In genomic region chr19:32829345-32829896, GRCh38 we compare ENCODE assay signal across 20 cellular contexts. TPM values are rescaled to one million over a fixed set of nuclear protein-coding genes. Genes with fewer than 3 reads are reported as not detected.
DNase-seq lines count a peak whose midpoint lies in the region; ATAC-seq and TF ChIP-seq lines count a peak whose summit lies in the region.
"Had no signal": no experiment of that assay in that cellular context is flagged by ENCODE, and none has a peak within 500 bp of the region (broad histone marks: within the 10 kb centered on the region; RNA-seq: fewer than 3 reads in every experiment).

No MANE protein-coding gene starts in this region.

- TF ChIP-seq CTCF in Caco-2 (IDR thresholded peaks at IDR 0.05; ENCODE audit: insufficient read depth in 1 of 2, low read depth in 1 of 2, low read length in 1 of 2, severe bottlenecking in 1 of 2, unreplicated experiment in 1 of 2) = no peak

- H3K27ac Mint-ChIP-seq in T-cell (peak overlapping the region in 1 of 2 donors; percentile 8), Caco-2 (ENCODE audit: unreplicated experiment) (no peak overlapping the region)
- no peak overlapping the region for H3K27ac Mint-ChIP-seq in stimulated activated effector memory CD8-positive, alpha-beta T cell treated with anti-CD3 and anti-CD28 coated beads, Interleukin-12 subunit alpha, Interleukin-12 subunit beta, amount 100 ng/mL, for 72 hours
- H3K27ac Mint-ChIP-seq: HFFc6 had no signal

- peak; percentile 3 for DNase-seq in activated T-cell treated with anti-CD3 and anti-CD28 coated beads for 48 hours (ENCODE audit: low read depth)
- DNase-seq in activated T-cell treated with anti-CD3 and anti-CD28 coated beads, Interleukin-2, amount 50 U/mL, for 1 hour = no peak
- DNase-seq in stimulated activated CD4-positive, alpha-beta T cell treated with anti-CD3 and anti-CD28 coated beads, Interleukin-1b, Interleukin-23, amount 100 ng/mL, for 48 hours = peak; percentile 19
- no peak for DNase-seq in stimulated activated CD4-positive, alpha-beta T cell treated with anti-CD3 and anti-CD28 coated beads, Interleukin-4, amount 100 ng/mL, for 4 hours
- no peak for DNase-seq in T-cell
- DNase-seq in stimulated activated effector memory CD8-positive, alpha-beta T cell treated with anti-CD3 and anti-CD28 coated beads, Interleukin-12 subunit alpha, Interleukin-12 subunit beta, amount 100 ng/mL, for 72 hours (ENCODE audit: low spot score in 2 of 2) = no peak
- DNase-seq in NCI-H1930 (lab: John Stamatoyannopoulos, UW) = no peak
- no peak for DNase-seq in Caco-2
- DNase-seq: DMS 273 treated with DMSO at 0.1 percent for 48 hours, DND-41, H7, HFFc6, KG1, MV-4-11, NCI-H1694 treated with DMSO at 0.1 percent for 48 hours, NCI-H2227 treated with DMSO at 0.1 percent for 48 hours, NCI-H82, SIG-M5 had no signal

- peaks cover 5 to 6% of the 10 kb centered on the region in 2 donors for H3K27me3 Mint-ChIP-seq in T-cell
- no peaks in the 10 kb centered on the region for H3K27me3 Mint-ChIP-seq in Caco-2 (ENCODE audit: insufficient read depth, unreplicated experiment)

- H3K4me1 Mint-ChIP-seq in T-cell = peaks cover 8 to 20% (median 8%) of the 10 kb centered on the region in 3 donors
- no peaks in the 10 kb centered on the region for H3K4me1 Mint-ChIP-seq in stimulated activated effector memory CD8-positive, alpha-beta T cell treated with anti-CD3 and anti-CD28 coated beads, Interleukin-12 subunit alpha, Interleukin-12 subunit beta, amount 100 ng/mL, for 72 hours
- no peaks in the 10 kb centered on the region for H3K4me1 Mint-ChIP-seq in Caco-2 (ENCODE audit: low read depth, unreplicated experiment)

- H3K36me3 ChIP-seq in Caco-2 (ENCODE audit: control insufficient read depth, insufficient read depth, low read length) = no peaks in the 10 kb centered on the region; the same call in 1 of the 2 replicates
- H3K36me3 ChIP-seq: BLaER1 treated with 17β-estradiol and CSF1 and Interleukin-3, amounts not matched to agents 10 nM and 100 nM had no signal

- intact Hi-C loops in Caco-2 (cut with micrococcal nuclease; ENCODE audit: unreplicated experiment) = no loop called here

- no peaks in the 10 kb centered on the region for H3K9me3 ChIP-seq in Caco-2
- H3K9me3 ChIP-seq: BLaER1 treated with 17β-estradiol and CSF1 and Interleukin-3, amounts not matched to agents 10 nM and 100 nM had no signal

- CTCF ChIA-PET in T-cell (lab: Charles Lee) = interaction anchor here in 1 of 2 donors (0.6 kb wide), 1 partner anchor 146 kb away, joined by 5 read pairs; no protein-coding TSS in a partner anchor
- CTCF ChIA-PET in Caco-2 (lab: Charles Lee) = no interaction called here

- no peak overlapping the region for H3K4me3 ChIP-seq in Caco-2 (ENCODE audit: low read depth, low read length)
- H3K4me3 ChIP-seq: BLaER1 treated with 17β-estradiol and CSF1 and Interleukin-3, amounts not matched to agents 10 nM and 100 nM had no signal

- H3K36me3 Mint-ChIP-seq in T-cell (no peaks in the 10 kb centered on the region), Caco-2 (ENCODE audit: insufficient read depth, unreplicated experiment) (no peaks in the 10 kb centered on the region)
- H3K36me3 Mint-ChIP-seq in stimulated activated effector memory CD8-positive, alpha-beta T cell treated with anti-CD3 and anti-CD28 coated beads, Interleukin-12 subunit alpha, Interleukin-12 subunit beta, amount 100 ng/mL, for 72 hours = no peaks in the 10 kb centered on the region

- no peaks in the 10 kb centered on the region for H3K9me3 Mint-ChIP-seq in T-cell
- no peaks in the 10 kb centered on the region for H3K9me3 Mint-ChIP-seq in stimulated activated effector memory CD8-positive, alpha-beta T cell treated with anti-CD3 and anti-CD28 coated beads, Interleukin-12 subunit alpha, Interleukin-12 subunit beta, amount 100 ng/mL, for 72 hours
- no peaks in the 10 kb centered on the region for H3K9me3 Mint-ChIP-seq in Caco-2 (ENCODE audit: unreplicated experiment)
- H3K9me3 Mint-ChIP-seq: HFFc6 had no signal

- peak in 1 of 4 experiments; percentile 20 for ATAC-seq in T-cell (replicated peaks in 1 of 4)
- ATAC-seq in stimulated activated effector memory CD8-positive, alpha-beta T cell treated with anti-CD3 and anti-CD28 coated beads, Interleukin-12 subunit alpha, Interleukin-12 subunit beta, amount 100 ng/mL, for 72 hours = peak; percentile 57

- BruUV-seq in Caco-2 (replicated peaks; lab: Mats Ljungman, UMichigan) = no TSS peak

- H3K4me3 Mint-ChIP-seq in T-cell (peak overlapping the region in 2 of 3 donors; percentile 21 to 55), Caco-2 (ENCODE audit: unreplicated experiment) (no peak overlapping the region)
- no peak overlapping the region for H3K4me3 Mint-ChIP-seq in stimulated activated effector memory CD8-positive, alpha-beta T cell treated with anti-CD3 and anti-CD28 coated beads, Interleukin-12 subunit alpha, Interleukin-12 subunit beta, amount 100 ng/mL, for 72 hours
- H3K4me3 Mint-ChIP-seq: HFFc6 had no signal

- POLR2A ChIA-PET in T-cell (lab: Charles Lee) (no interaction called here), Caco-2 (lab: Charles Lee) (no interaction called here)

- no peaks in the 10 kb centered on the region for H3K4me1 ChIP-seq in Caco-2

- H3K27me3 ChIP-seq in Caco-2 (replicated peaks; ENCODE audit: control insufficient read depth, insufficient read depth, low read length) = no peaks in the 10 kb centered on the region
- H3K27me3 ChIP-seq: BLaER1 treated with 17β-estradiol and CSF1 and Interleukin-3, amounts not matched to agents 10 nM and 100 nM had no signal

RNA-seq across cellular contexts. Expression of gene SLC7A9, which starts 40.1 kb away (rescaled TPM):
- under 1 TPM in 4 of 5 donors, not detected in 1; 0.28 to 0.82 (median 0.38) TPM for total RNA-seq in T-cell
- total RNA-seq in Caco-2 (2022) = 3.3 and 3.6 TPM in 2 replicates
- total RNA-seq: H7, HFFc6, RPMI7951 had no signal

Comparison
In these comparisons a context has a peak if more than half of its experiments do, and no peak if none do; other contexts are left out.
1. DNase-seq: peak in activated T-cell treated with anti-CD3 and anti-CD28 coated beads for 48 hours (single experiment) and stimulated activated CD4-positive, alpha-beta T cell treated with anti-CD3 and anti-CD28 coated beads, Interleukin-1b, Interleukin-23, amount 100 ng/mL, for 48 hours (single experiment); none in activated T-cell treated with anti-CD3 and anti-CD28 coated beads, Interleukin-2, amount 50 U/mL, for 1 hour (single experiment), stimulated activated CD4-positive, alpha-beta T cell treated with anti-CD3 and anti-CD28 coated beads, Interleukin-4, amount 100 ng/mL, for 4 hours (0 of 2), T-cell (0 of 34), stimulated activated effector memory CD8-positive, alpha-beta T cell treated with anti-CD3 and anti-CD28 coated beads, Interleukin-12 subunit alpha, Interleukin-12 subunit beta, amount 100 ng/mL, for 72 hours (0 of 2), NCI-H1930 (0 of 2) and Caco-2 (0 of 2).
2. H3K4me3 Mint-ChIP-seq: peak in T-cell (2 of 3); none in stimulated activated effector memory CD8-positive, alpha-beta T cell treated with anti-CD3 and anti-CD28 coated beads, Interleukin-12 subunit alpha, Interleukin-12 subunit beta, amount 100 ng/mL, for 72 hours (single experiment) and Caco-2 (single experiment).